ENCODE assay signal across 24 cellular contexts in the genomic region with DNA sequence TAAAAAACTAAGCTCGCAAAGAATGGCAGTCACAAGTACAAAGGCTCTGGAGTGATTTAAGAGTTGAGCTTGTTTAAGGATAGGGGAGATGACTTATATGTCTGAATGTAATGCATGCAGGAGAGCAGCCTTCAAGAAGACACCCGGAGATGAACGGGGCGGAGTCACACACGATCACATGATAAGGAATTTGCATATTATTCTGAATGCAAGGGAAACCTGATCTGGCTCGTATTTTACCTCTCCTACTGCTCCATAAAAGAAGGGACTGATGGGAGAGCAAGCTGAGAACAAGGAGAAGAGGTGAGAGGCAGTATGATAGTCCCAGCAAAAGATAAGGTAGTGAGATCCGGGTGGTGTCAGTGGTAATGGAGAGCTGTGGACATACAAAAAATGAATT. TPM values are rescaled to one million over a fixed set of nuclear protein-coding genes. Genes with fewer than 3 reads are reported as not detected.
DNase-seq lines count a peak whose midpoint lies in the region; ATAC-seq and TF ChIP-seq lines count a peak whose summit lies in the region.
"Had no signal": no experiment of that assay in that cellular context is flagged by ENCODE, and none has a peak within 500 bp of the region (broad histone marks: within the 10 kb centered on the region; RNA-seq: fewer than 3 reads in every experiment).

No MANE protein-coding gene starts in this region.

- no peak overlapping the region for H3K9ac ChIP-seq in neural progenitor cell

- H3F3A ChIP-seq in neural progenitor cell (ENCODE audit: low read depth): no peaks in the 10 kb centered on the region

- DNase-seq in NCI-H2029 (lab: John Stamatoyannopoulos, UW) (peak; percentile 19), NCI-H2029 treated with DMSO at 0.1 percent for 48 hours (lab: John Stamatoyannopoulos, UW) (no peak), neural progenitor cell (ENCODE audit: low spot score) (peak; percentile 14), globus pallidus (ENCODE audit: low spot score) (no peak), DMS53 treated with DMSO at 0.1 percent for 48 hours (lab: John Stamatoyannopoulos, UW; ENCODE audit: unreplicated experiment) (no peak)
- DNase-seq in activated CD8-positive, alpha-beta memory T cell treated with anti-CD3 and anti-CD28 coated beads, Interleukin-2, amount 50 U/mL, for 4 hours: no peak
- DNase-seq: activated CD4-positive, alpha-beta T cell treated with anti-CD3 and anti-CD28 coated beads, Interleukin-2, amount 50 U/mL, for 1 hour; activated CD8-positive, alpha-beta memory T cell treated with anti-CD3 and anti-CD28 coated beads, Interleukin-2, amount 10 ng/mL, durations not matched to agents 7 days and 5 days; anterior cingulate cortex; caudate nucleus; heart left ventricle; HFFc6; left lung; naive B cell; NCI-H1092 treated with DMSO at 0.1 percent for 48 hours; NCI-H524; retina; T-helper 9 cell had no signal

- no peaks in the 10 kb centered on the region for H3K4me1 Mint-ChIP-seq in neural progenitor cell
- H3K4me1 Mint-ChIP-seq: activated CD8-positive, alpha-beta memory T cell treated with anti-CD3 and anti-CD28 coated beads, Interleukin-2, amount 10 ng/mL, durations not matched to agents 7 days and 5 days; activated naive CD4-positive, alpha-beta T cell treated with anti-CD3 and anti-CD28 coated beads, Interleukin-2, amount 50 U/mL, for 24 hours; naive B cell; stimulated activated effector memory CD8-positive, alpha-beta T cell treated with anti-CD3 and anti-CD28 coated beads, Interleukin-12 subunit alpha, Interleukin-12 subunit beta, amount 100 ng/mL, for 72 hours had no signal

- H4K20me1 ChIP-seq in neural progenitor cell (ENCODE audit: low read depth): no peaks in the 10 kb centered on the region

- no peak for TF ChIP-seq CTCF in neural progenitor cell (IDR thresholded peaks at IDR 0.05)

- ATAC-seq in esophagus mucosa: peak; percentile 87
- ATAC-seq: activated CD8-positive, alpha-beta memory T cell treated with anti-CD3 and anti-CD28 coated beads, Interleukin-2, amount 10 ng/mL, durations not matched to agents 7 days and 5 days; heart left ventricle; left lung; stimulated activated effector memory CD8-positive, alpha-beta T cell treated with anti-CD3 and anti-CD28 coated beads, Interleukin-12 subunit alpha, Interleukin-12 subunit beta, amount 100 ng/mL, for 72 hours had no signal

- no peak overlapping the region for H3K27ac ChIP-seq in neural progenitor cell

- no peak for TF ChIP-seq RAD21 in Ishikawa (IDR thresholded peaks at IDR 0.05; ENCODE audit: low read depth)

- peaks cover 7% of the 10 kb centered on the region for H3K9me3 Mint-ChIP-seq in neural progenitor cell
- H3K9me3 Mint-ChIP-seq: activated naive CD4-positive, alpha-beta T cell treated with anti-CD3 and anti-CD28 coated beads, Interleukin-2, amount 50 U/mL, for 24 hours; activated T-helper 1 cell treated with anti-CD3 and anti-CD28 coated beads, Interleukin-12 subunit alpha, Interleukin-12 subunit beta, Interleukin-2, Interleukin-4 antibody, amounts not matched to agents 30 ng/mL and 10 ng/mL and 1 ng/mL, durations not matched to agents 14 hours and 24 hours and 36 hours; stimulated activated effector memory CD8-positive, alpha-beta T cell treated with anti-CD3 and anti-CD28 coated beads, Interleukin-12 subunit alpha, Interleukin-12 subunit beta, amount 100 ng/mL, for 72 hours had no signal

- no peak for TF ChIP-seq EP300 in Ishikawa (IDR thresholded peaks at IDR 0.05; ENCODE audit: borderline replicate concordance)

- no peaks in the 10 kb centered on the region for H3K79me2 ChIP-seq in neural progenitor cell (ENCODE audit: low read depth)

- no peak overlapping the region for H3K4me3 Mint-ChIP-seq in neural progenitor cell
- H3K4me3 Mint-ChIP-seq: activated CD8-positive, alpha-beta memory T cell treated with anti-CD3 and anti-CD28 coated beads, Interleukin-2, amount 10 ng/mL, durations not matched to agents 7 days and 5 days; activated naive CD4-positive, alpha-beta T cell treated with anti-CD3 and anti-CD28 coated beads, Interleukin-2, amount 50 U/mL, for 24 hours; activated T-helper 1 cell treated with anti-CD3 and anti-CD28 coated beads, Interleukin-12 subunit alpha, Interleukin-12 subunit beta, Interleukin-2, Interleukin-4 antibody, amounts not matched to agents 30 ng/mL and 10 ng/mL and 1 ng/mL, durations not matched to agents 14 hours and 24 hours and 36 hours; HFFc6; naive B cell; stimulated activated effector memory CD8-positive, alpha-beta T cell treated with anti-CD3 and anti-CD28 coated beads, Interleukin-12 subunit alpha, Interleukin-12 subunit beta, amount 100 ng/mL, for 72 hours had no signal

- H2AFZ ChIP-seq in neural progenitor cell (replicated peaks): no peak overlapping the region

- peaks cover 2% of the 10 kb centered on the region for H3K27me3 Mint-ChIP-seq in neural progenitor cell (ENCODE audit: insufficient read depth, low read depth)
- H3K27me3 Mint-ChIP-seq: naive B cell had no signal

- H3K4me1 ChIP-seq in neural progenitor cell: no peaks in the 10 kb centered on the region
- H3K4me1 ChIP-seq: left lung had no signal

- H3K4me3 ChIP-seq in neural progenitor cell: no peak overlapping the region
- H3K4me3 ChIP-seq: heart left ventricle, left lung, smooth muscle cell had no signal

- H3K27ac Mint-ChIP-seq in neural progenitor cell: no peak overlapping the region
- H3K27ac Mint-ChIP-seq: activated CD8-positive, alpha-beta memory T cell treated with anti-CD3 and anti-CD28 coated beads, Interleukin-2, amount 10 ng/mL, durations not matched to agents 7 days and 5 days; activated naive CD4-positive, alpha-beta T cell treated with anti-CD3 and anti-CD28 coated beads, Interleukin-2, amount 50 U/mL, for 24 hours; activated T-helper 1 cell treated with anti-CD3 and anti-CD28 coated beads, Interleukin-12 subunit alpha, Interleukin-12 subunit beta, Interleukin-2, Interleukin-4 antibody, amounts not matched to agents 30 ng/mL and 10 ng/mL and 1 ng/mL, durations not matched to agents 14 hours and 24 hours and 36 hours; HFFc6; naive B cell; stimulated activated effector memory CD8-positive, alpha-beta T cell treated with anti-CD3 and anti-CD28 coated beads, Interleukin-12 subunit alpha, Interleukin-12 subunit beta, amount 100 ng/mL, for 72 hours had no signal

- no peaks in the 10 kb centered on the region for H3K27me3 ChIP-seq in neural progenitor cell
- H3K27me3 ChIP-seq: heart left ventricle, left lung had no signal

- no peaks in the 10 kb centered on the region for H3K9me3 ChIP-seq in neural progenitor cell (ENCODE audit: low read depth)
- H3K9me3 ChIP-seq: heart left ventricle, left lung had no signal

- H3K36me3 Mint-ChIP-seq in neural progenitor cell: peaks cover 12% of the 10 kb centered on the region
- H3K36me3 Mint-ChIP-seq: activated CD8-positive, alpha-beta memory T cell treated with anti-CD3 and anti-CD28 coated beads, Interleukin-2, amount 10 ng/mL, durations not matched to agents 7 days and 5 days; activated naive CD4-positive, alpha-beta T cell treated with anti-CD3 and anti-CD28 coated beads, Interleukin-2, amount 50 U/mL, for 24 hours; stimulated activated effector memory CD8-positive, alpha-beta T cell treated with anti-CD3 and anti-CD28 coated beads, Interleukin-12 subunit alpha, Interleukin-12 subunit beta, amount 100 ng/mL, for 72 hours had no signal

- no peak overlapping the region for H3K4me2 ChIP-seq in neural progenitor cell
- H3K4me2 ChIP-seq: smooth muscle cell had no signal

- no peaks in the 10 kb centered on the region for H3K36me3 ChIP-seq in neural progenitor cell
- H3K36me3 ChIP-seq: heart left ventricle, left lung had no signal

TF ChIP-seq in Ishikawa, 13 proteins besides CTCF, POLR2A, EP300 and RAD21:
- TF ChIP-seq CREB1 (IDR thresholded peaks at IDR 0.05; ENCODE audit: low read depth) (no peak), TAF1 (IDR thresholded peaks at IDR 0.05; ENCODE audit: low read depth) (no peak)
- TF ChIP-seq, protein P1, sequence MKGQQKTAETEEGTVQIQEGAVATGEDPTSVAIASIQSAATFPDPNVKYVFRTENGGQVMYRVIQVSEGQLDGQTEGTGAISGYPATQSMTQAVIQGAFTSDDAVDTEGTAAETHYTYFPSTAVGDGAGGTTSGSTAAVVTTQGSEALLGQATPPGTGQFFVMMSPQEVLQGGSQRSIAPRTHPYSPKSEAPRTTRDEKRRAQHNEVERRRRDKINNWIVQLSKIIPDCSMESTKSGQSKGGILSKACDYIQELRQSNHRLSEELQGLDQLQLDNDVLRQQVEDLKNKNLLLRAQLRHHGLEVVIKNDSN (IDR thresholded peaks at IDR 0.05): peak; percentile 34; the same call in 1 of the 2 replicates

RNA-seq across cellular contexts. Expression of gene TBC1D4, which starts 12.9 kb away (rescaled TPM):
- total RNA-seq in esophagus mucosa (12.2 TPM), neural progenitor cell (ENCODE audit: low replicate concordance) (14.3 and 15.8 TPM in 2 replicates)

Comparison
In these comparisons a context has a peak if more than half of its experiments do, and no peak if none do; other contexts are left out.
1. DNase-seq: peak in NCI-H2029 (single experiment) and neural progenitor cell (single experiment); none in NCI-H2029 treated with DMSO at 0.1 percent for 48 hours (single experiment), globus pallidus (single experiment), activated CD8-positive, alpha-beta memory T cell treated with anti-CD3 and anti-CD28 coated beads, Interleukin-2, amount 50 U/mL, for 4 hours (single experiment) and DMS53 treated with DMSO at 0.1 percent for 48 hours (single experiment).